16 cellular contexts compared by ENCODE assay signal in genomic region chr5:18754201-18754600, GRCh38.
DNase-seq lines count a peak whose midpoint lies in the region; ATAC-seq, FAIRE-seq and TF ChIP-seq lines count a peak whose summit lies in the region.
"Had no signal": no experiment of that assay in that cellular context is flagged by ENCODE, and none has a peak within 500 bp of the region (broad histone marks: within the 10 kb centered on the region; RNA-seq: fewer than 3 reads in every experiment).

No MANE protein-coding gene starts in this region.

- no peak overlapping the region for H3K4me3 ChIP-seq in astrocyte (ENCODE audit: insufficient read depth, low read depth, low read length)
- H3K4me3 ChIP-seq in mesendoderm (ENCODE audit: low read length): no peak overlapping the region
- H3K4me3 ChIP-seq: BLaER1 treated with 17β-estradiol and CSF1 and Interleukin-3, amounts not matched to agents 10 nM and 100 nM; HAP-1 had no signal

- intact Hi-C loops in Calu3 (cut with micrococcal nuclease; ENCODE audit: unreplicated experiment): no loop called here
- intact Hi-C loops in activated CD4-positive, alpha-beta memory T cell treated with anti-CD3 and anti-CD28 coated beads for 36 hours (cut with micrococcal nuclease): no loop called here

- no peak overlapping the region for H2AFZ ChIP-seq in astrocyte (ENCODE audit: low read depth, low read length)

- no peak for TF ChIP-seq CTCF in astrocyte (IDR thresholded peaks at IDR 0.05; ENCODE audit: insufficient read depth, low read depth, low read length)
- TF ChIP-seq CTCF in Calu3 (IDR thresholded peaks at IDR 0.05; ENCODE audit: unreplicated experiment): no peak

- H3K4me1 ChIP-seq in astrocyte (ENCODE audit: insufficient read depth, low read length): no peaks in the 10 kb centered on the region
- H3K4me1 ChIP-seq in mesendoderm (ENCODE audit: control insufficient read depth, low read depth, low read length): no peaks in the 10 kb centered on the region
- H3K4me1 ChIP-seq: HAP-1 had no signal

- H2BK5ac ChIP-seq in mesendoderm (ENCODE audit: low read length): no peak overlapping the region

- no peaks in the 10 kb centered on the region for H3K36me3 Mint-ChIP-seq in astrocyte (ENCODE audit: low read depth, unreplicated experiment)
- peaks cover 0 to 3% of the 10 kb centered on the region in 2 donors for H3K36me3 Mint-ChIP-seq in stimulated activated naive B cell treated with anti-CD40 and anti-IgM and Interleukin-4, amounts not matched to agents 10 μg/mL and 1 μg/mL and 100 μg/mL, for 72 hours
- H3K36me3 Mint-ChIP-seq in Calu3 (ENCODE audit: insufficient read depth, unreplicated experiment): no peaks in the 10 kb centered on the region
- H3K36me3 Mint-ChIP-seq in activated CD4-positive, alpha-beta memory T cell treated with anti-CD3 and anti-CD28 coated beads for 36 hours: no peaks in the 10 kb centered on the region
- H3K36me3 Mint-ChIP-seq: CD4-positive, CD25-positive, alpha-beta regulatory T cell had no signal

- no peak overlapping the region for H4K5ac ChIP-seq in mesendoderm (ENCODE audit: low read length)

- H3K4me3 Mint-ChIP-seq in astrocyte (ENCODE audit: unreplicated experiment): no peak overlapping the region
- no peak overlapping the region for H3K4me3 Mint-ChIP-seq in stimulated activated naive B cell treated with anti-CD40 and anti-IgM and Interleukin-4, amounts not matched to agents 10 μg/mL and 1 μg/mL and 100 μg/mL, for 72 hours
- no peak overlapping the region for H3K4me3 Mint-ChIP-seq in Calu3 (ENCODE audit: low read depth, unreplicated experiment)
- no peak overlapping the region for H3K4me3 Mint-ChIP-seq in activated CD4-positive, alpha-beta memory T cell treated with anti-CD3 and anti-CD28 coated beads for 36 hours
- H3K4me3 Mint-ChIP-seq: CD4-positive, CD25-positive, alpha-beta regulatory T cell had no signal

- H2BK15ac ChIP-seq in mesendoderm (replicated peaks; ENCODE audit: low read depth): no peak overlapping the region

- H3K18ac ChIP-seq in mesendoderm (ENCODE audit: low read length): no peak overlapping the region

- no peaks in the 10 kb centered on the region for H3K79me2 ChIP-seq in astrocyte (ENCODE audit: insufficient read depth, low read length)
- H3K79me2 ChIP-seq in mesendoderm (ENCODE audit: control insufficient read depth, insufficient read depth, low read length): no peaks in the 10 kb centered on the region

- H3K9ac ChIP-seq in astrocyte (ENCODE audit: low read length) (no peak overlapping the region), mesendoderm (ENCODE audit: low read length) (no peak overlapping the region)
- H3K9ac ChIP-seq: BLaER1 treated with 17β-estradiol and CSF1 and Interleukin-3, amounts not matched to agents 10 nM and 100 nM had no signal

- H3K27ac ChIP-seq in astrocyte (ENCODE audit: low read depth, low read length) (no peak overlapping the region), mesendoderm (ENCODE audit: low read depth, low read length) (no peak overlapping the region)
- H3K27ac ChIP-seq: BLaER1 treated with 17β-estradiol and CSF1 and Interleukin-3, amounts not matched to agents 10 nM and 100 nM had no signal

- no peak overlapping the region for H4K8ac ChIP-seq in mesendoderm (ENCODE audit: low read depth, low read length)

- H3K4me2 ChIP-seq in astrocyte (ENCODE audit: low read length) (no peak overlapping the region), mesendoderm (ENCODE audit: low read length) (no peak overlapping the region)
- H3K4me2 ChIP-seq: BLaER1 treated with 17β-estradiol and CSF1 and Interleukin-3, amounts not matched to agents 10 nM and 100 nM had no signal

- H3K79me1 ChIP-seq in mesendoderm (ENCODE audit: low read length): no peaks in the 10 kb centered on the region

- H2BK120ac ChIP-seq in mesendoderm (ENCODE audit: low read depth, low read length): no peak overlapping the region

- CTCF ChIA-PET in Calu3 (lab: Charles Lee): no interaction called here
- CTCF ChIA-PET in activated CD4-positive, alpha-beta memory T cell treated with anti-CD3 and anti-CD28 coated beads for 36 hours (lab: Charles Lee): no interaction called here

- H3K4me1 Mint-ChIP-seq in astrocyte (ENCODE audit: low read depth, unreplicated experiment) (peaks cover 2% of the 10 kb centered on the region), Calu3 (ENCODE audit: low read depth, unreplicated experiment) (no peaks in the 10 kb centered on the region)
- H3K4me1 Mint-ChIP-seq in stimulated activated naive B cell treated with anti-CD40 and anti-IgM and Interleukin-4, amounts not matched to agents 10 μg/mL and 1 μg/mL and 100 μg/mL, for 72 hours: peaks cover 6 to 24% of the 10 kb centered on the region in 2 donors
- H3K4me1 Mint-ChIP-seq in activated CD4-positive, alpha-beta memory T cell treated with anti-CD3 and anti-CD28 coated beads for 36 hours (ENCODE audit: low read depth): peaks cover 22% of the 10 kb centered on the region

- no peaks in the 10 kb centered on the region for H3K27me3 Mint-ChIP-seq in astrocyte (ENCODE audit: low read depth, unreplicated experiment)
- H3K27me3 Mint-ChIP-seq in stimulated activated naive B cell treated with anti-CD40 and anti-IgM and Interleukin-4, amounts not matched to agents 10 μg/mL and 1 μg/mL and 100 μg/mL, for 72 hours: peaks cover 0 to 8% of the 10 kb centered on the region in 2 donors
- no peaks in the 10 kb centered on the region for H3K27me3 Mint-ChIP-seq in Calu3 (ENCODE audit: unreplicated experiment)
- H3K27me3 Mint-ChIP-seq in activated CD4-positive, alpha-beta memory T cell treated with anti-CD3 and anti-CD28 coated beads for 36 hours: no peaks in the 10 kb centered on the region
- H3K27me3 Mint-ChIP-seq: CD4-positive, CD25-positive, alpha-beta regulatory T cell had no signal

- no peak overlapping the region for H3K56ac ChIP-seq in mesendoderm (ENCODE audit: low read length)

- H3K9me3 Mint-ChIP-seq in astrocyte (ENCODE audit: unreplicated experiment) (peaks cover 1% of the 10 kb centered on the region), Calu3 (ENCODE audit: low read depth, unreplicated experiment) (peaks cover 3% of the 10 kb centered on the region)
- peaks cover 3% of the 10 kb centered on the region in 2 donors for H3K9me3 Mint-ChIP-seq in stimulated activated naive B cell treated with anti-CD40 and anti-IgM and Interleukin-4, amounts not matched to agents 10 μg/mL and 1 μg/mL and 100 μg/mL, for 72 hours
- H3K9me3 Mint-ChIP-seq in activated CD4-positive, alpha-beta memory T cell treated with anti-CD3 and anti-CD28 coated beads for 36 hours: no peaks in the 10 kb centered on the region
- H3K9me3 Mint-ChIP-seq: CD4-positive, CD25-positive, alpha-beta regulatory T cell had no signal

- WGBS in mesendoderm (ENCODE audit: extremely low coverage, insufficient coverage, low lambda C conversion rate): no CpG with 5 or more reads among the region's 3 CpGs

- H3K9me3 ChIP-seq in astrocyte (ENCODE audit: insufficient read depth, low read depth, low read length): no peaks in the 10 kb centered on the region
- H3K9me3 ChIP-seq: BLaER1 treated with 17β-estradiol and CSF1 and Interleukin-3, amounts not matched to agents 10 nM and 100 nM; HAP-1 had no signal

- no peak overlapping the region for H3K4ac ChIP-seq in mesendoderm (ENCODE audit: low read depth, low read length)

- no TSS peak for BruUV-seq in Calu3 (replicated peaks; lab: Mats Ljungman, UMichigan)

- H4K20me1 ChIP-seq in astrocyte (ENCODE audit: insufficient read depth, low read length): no peaks in the 10 kb centered on the region
- H4K20me1 ChIP-seq: BLaER1 treated with 17β-estradiol and CSF1 and Interleukin-3, amounts not matched to agents 10 nM and 100 nM had no signal

- H3K36me3 ChIP-seq in astrocyte (ENCODE audit: insufficient read depth, low read length) (no peaks in the 10 kb centered on the region), mesendoderm (ENCODE audit: control insufficient read depth, insufficient read depth, low read length) (no peaks in the 10 kb centered on the region)
- H3K36me3 ChIP-seq: BLaER1 treated with 17β-estradiol and CSF1 and Interleukin-3, amounts not matched to agents 10 nM and 100 nM; HAP-1 had no signal

- no peak overlapping the region for H3K23ac ChIP-seq in mesendoderm (ENCODE audit: low read length)

- no peak for ATAC-seq in stimulated activated naive B cell treated with anti-CD40 and anti-IgM and Interleukin-4, amounts not matched to agents 10 μg/mL and 1 μg/mL and 100 μg/mL, for 72 hours (replicated peaks)
- ATAC-seq: HepG2 had no signal

- peak overlapping the region; percentile 84 for H3K27ac Mint-ChIP-seq in astrocyte (ENCODE audit: unreplicated experiment)
- peak overlapping the region; percentile 75 for H3K27ac Mint-ChIP-seq in stimulated activated naive B cell treated with anti-CD40 and anti-IgM and Interleukin-4, amounts not matched to agents 10 μg/mL and 1 μg/mL and 100 μg/mL, for 72 hours
- H3K27ac Mint-ChIP-seq in Calu3 (ENCODE audit: unreplicated experiment): no peak overlapping the region
- H3K27ac Mint-ChIP-seq in activated CD4-positive, alpha-beta memory T cell treated with anti-CD3 and anti-CD28 coated beads for 36 hours: no peak overlapping the region

- H2AK5ac ChIP-seq in mesendoderm (ENCODE audit: low read length): no peak overlapping the region

- POLR2A ChIA-PET in activated CD4-positive, alpha-beta memory T cell treated with anti-CD3 and anti-CD28 coated beads for 36 hours (lab: Charles Lee): no interaction called here

- no peak for FAIRE-seq in astrocyte (lab: Jason Lieb, UNC)
- FAIRE-seq: GM12892, HepG2, HTR-8/SVneo had no signal

- DNase-seq in HT1080 (ENCODE audit: low read depth) (peak; percentile 13), astrocyte (ENCODE audit: low read depth) (no peak), mesendoderm (peak; percentile 63), Calu3 (no peak), NCI-H510A treated with DMSO at 0.1 percent for 48 hours (lab: John Stamatoyannopoulos, UW) (no peak)
- DNase-seq in stimulated activated naive B cell treated with anti-CD40 and anti-IgM and Interleukin-4, amounts not matched to agents 10 μg/mL and 1 μg/mL and 100 μg/mL, for 72 hours: no peak
- no peak for DNase-seq in activated CD4-positive, alpha-beta memory T cell treated with anti-CD3 and anti-CD28 coated beads for 36 hours
- DNase-seq: ACHN; CD4-positive, CD25-positive, alpha-beta regulatory T cell; DMS79; GOT3 had no signal

- H3K27me3 ChIP-seq in astrocyte (ENCODE audit: insufficient read depth, low read length) (no peaks in the 10 kb centered on the region), mesendoderm (ENCODE audit: insufficient read depth, low read length, poor library complexity) (no peaks in the 10 kb centered on the region)
- H3K27me3 ChIP-seq: BLaER1 treated with 17β-estradiol and CSF1 and Interleukin-3, amounts not matched to agents 10 nM and 100 nM had no signal

Comparison
In these comparisons a context has a peak if more than half of its experiments do, and no peak if none do; other contexts are left out.
1. DNase-seq: peak in HT1080 (single experiment) and mesendoderm (single experiment); none in astrocyte (single experiment), stimulated activated naive B cell treated with anti-CD40 and anti-IgM and Interleukin-4, amounts not matched to agents 10 μg/mL and 1 μg/mL and 100 μg/mL, for 72 hours (single experiment), Calu3 (single experiment), NCI-H510A treated with DMSO at 0.1 percent for 48 hours (single experiment) and activated CD4-positive, alpha-beta memory T cell treated with anti-CD3 and anti-CD28 coated beads for 36 hours (single experiment).
2. H3K27ac Mint-ChIP-seq: peak in astrocyte (single experiment) and stimulated activated naive B cell treated with anti-CD40 and anti-IgM and Interleukin-4, amounts not matched to agents 10 μg/mL and 1 μg/mL and 100 μg/mL, for 72 hours (single experiment); none in Calu3 (single experiment) and activated CD4-positive, alpha-beta memory T cell treated with anti-CD3 and anti-CD28 coated beads for 36 hours (single experiment).